Comparison of ENCODE assay signal across 19 cellular contexts in genomic region chr18:2723207-2723606, GRCh38.
DNase-seq lines count a peak whose midpoint lies in the region; ATAC-seq and TF ChIP-seq lines count a peak whose summit lies in the region.
"Had no signal": no experiment of that assay in that cellular context is flagged by ENCODE, and none has a peak within 500 bp of the region (broad histone marks: within the 10 kb centered on the region; RNA-seq: fewer than 3 reads in every experiment).

No MANE protein-coding gene starts in this region.

- DNase-seq in stimulated activated naive CD8-positive, alpha-beta T cell treated with anti-CD3 and anti-CD28 coated beads, Interleukin-15, Interleukin-2, amounts not matched to agents 100 U/mL and 50 U/mL, for 24 hours: no peak
- DNase-seq in activated CD8-positive, alpha-beta T cell treated with anti-CD3 and anti-CD28 coated beads, Interleukin-2, amount 10 ng/mL, durations not matched to agents 7 days and 5 days: no peak
- no peak for DNase-seq in mesothelial cell of epicardium (ENCODE audit: low spot score in 2 of 2, unreplicated experiment in 2 of 2)
- no peak for DNase-seq in GM19238 (ENCODE audit: insufficient read length, low spot score)
- DNase-seq: dermis blood vessel endothelial cell; DMS53; head of caudate nucleus; Kasumi-1; NCI-H1436; NCI-H345; pancreas; stimulated activated naive CD4-positive, alpha-beta T cell treated with Interleukin-2 at 50 U/mL for 16 hours; T-helper 2 cell; uterus had no signal

- H3K9me3 Mint-ChIP-seq in stimulated activated naive CD8-positive, alpha-beta T cell treated with anti-CD3 and anti-CD28 coated beads, Interleukin-15, Interleukin-2, amounts not matched to agents 100 ng/mL and 50 ng/mL, for 24 hours: no peaks in the 10 kb centered on the region
- H3K9me3 Mint-ChIP-seq in activated CD8-positive, alpha-beta T cell treated with anti-CD3 and anti-CD28 coated beads, Interleukin-2, amount 10 ng/mL, durations not matched to agents 7 days and 5 days (ENCODE audit: insufficient read depth): no peaks in the 10 kb centered on the region
- H3K9me3 Mint-ChIP-seq in mesothelial cell of epicardium: no peaks in the 10 kb centered on the region
- H3K9me3 Mint-ChIP-seq: brain had no signal

- CTCF ChIA-PET in activated CD8-positive, alpha-beta T cell treated with anti-CD3 and anti-CD28 coated beads, Interleukin-2, amount 10 ng/mL, durations not matched to agents 7 days and 5 days (lab: Charles Lee): interaction anchor here (1.3 kb wide), 1 partner anchor 49 kb away, joined by 3 read pairs; no protein-coding TSS in a partner anchor

- no peak overlapping the region for H3K4me3 Mint-ChIP-seq in stimulated activated naive CD8-positive, alpha-beta T cell treated with anti-CD3 and anti-CD28 coated beads, Interleukin-15, Interleukin-2, amounts not matched to agents 100 ng/mL and 50 ng/mL, for 24 hours
- no peak overlapping the region for H3K4me3 Mint-ChIP-seq in activated CD8-positive, alpha-beta T cell treated with anti-CD3 and anti-CD28 coated beads, Interleukin-2, amount 10 ng/mL, durations not matched to agents 7 days and 5 days
- no peak overlapping the region for H3K4me3 Mint-ChIP-seq in mesothelial cell of epicardium
- H3K4me3 Mint-ChIP-seq: brain had no signal

- no peak for TF ChIP-seq CTCF in mesothelial cell of epicardium (IDR thresholded peaks at IDR 0.05; ENCODE audit: unreplicated experiment)

- H3K36me3 Mint-ChIP-seq in stimulated activated naive CD8-positive, alpha-beta T cell treated with anti-CD3 and anti-CD28 coated beads, Interleukin-15, Interleukin-2, amounts not matched to agents 100 ng/mL and 50 ng/mL, for 24 hours (ENCODE audit: low read depth): peaks cover 77% of the 10 kb centered on the region
- H3K36me3 Mint-ChIP-seq in activated CD8-positive, alpha-beta T cell treated with anti-CD3 and anti-CD28 coated beads, Interleukin-2, amount 10 ng/mL, durations not matched to agents 7 days and 5 days (ENCODE audit: low read depth): peaks cover 69% of the 10 kb centered on the region
- peaks cover 41% of the 10 kb centered on the region for H3K36me3 Mint-ChIP-seq in mesothelial cell of epicardium

- ATAC-seq in stimulated activated naive CD8-positive, alpha-beta T cell treated with anti-CD3 and anti-CD28 coated beads, Interleukin-15, Interleukin-2, amounts not matched to agents 100 U/mL and 50 U/mL, for 24 hours: no peak
- no peak for ATAC-seq in activated CD8-positive, alpha-beta T cell treated with anti-CD3 and anti-CD28 coated beads, Interleukin-2, amount 10 ng/mL, durations not matched to agents 7 days and 5 days
- ATAC-seq in GM18861 (IDR thresholded peaks at IDR 0.05; ENCODE audit: unreplicated experiment): no peak
- no peak for ATAC-seq in GM19023 (IDR thresholded peaks at IDR 0.05; ENCODE audit: unreplicated experiment)
- no peak for ATAC-seq in HG03354 (IDR thresholded peaks at IDR 0.05; ENCODE audit: poor library complexity, severe bottlenecking, unreplicated experiment)
- ATAC-seq: pancreas had no signal

- peak overlapping the region; percentile 53 for H3K27ac Mint-ChIP-seq in stimulated activated naive CD8-positive, alpha-beta T cell treated with anti-CD3 and anti-CD28 coated beads, Interleukin-15, Interleukin-2, amounts not matched to agents 100 ng/mL and 50 ng/mL, for 24 hours
- H3K27ac Mint-ChIP-seq in activated CD8-positive, alpha-beta T cell treated with anti-CD3 and anti-CD28 coated beads, Interleukin-2, amount 10 ng/mL, durations not matched to agents 7 days and 5 days: peak overlapping the region; percentile 12
- H3K27ac Mint-ChIP-seq in mesothelial cell of epicardium: peak overlapping the region; percentile 28

- POLR2A ChIA-PET in activated CD8-positive, alpha-beta T cell treated with anti-CD3 and anti-CD28 coated beads, Interleukin-2, amount 10 ng/mL, durations not matched to agents 7 days and 5 days (lab: Charles Lee): interaction anchor here (1.2 kb wide), 1 partner anchor 86 kb away, joined by 3 read pairs; no protein-coding TSS in a partner anchor

- H3K4me1 Mint-ChIP-seq in stimulated activated naive CD8-positive, alpha-beta T cell treated with anti-CD3 and anti-CD28 coated beads, Interleukin-15, Interleukin-2, amounts not matched to agents 100 ng/mL and 50 ng/mL, for 24 hours (ENCODE audit: low read depth): peaks cover 16% of the 10 kb centered on the region
- peaks cover 10% of the 10 kb centered on the region for H3K4me1 Mint-ChIP-seq in activated CD8-positive, alpha-beta T cell treated with anti-CD3 and anti-CD28 coated beads, Interleukin-2, amount 10 ng/mL, durations not matched to agents 7 days and 5 days (ENCODE audit: low read depth)
- H3K4me1 Mint-ChIP-seq in mesothelial cell of epicardium: peaks cover 3% of the 10 kb centered on the region
- H3K4me1 Mint-ChIP-seq: brain had no signal

- no peaks in the 10 kb centered on the region for H3K27me3 Mint-ChIP-seq in stimulated activated naive CD8-positive, alpha-beta T cell treated with anti-CD3 and anti-CD28 coated beads, Interleukin-15, Interleukin-2, amounts not matched to agents 100 ng/mL and 50 ng/mL, for 24 hours
- H3K27me3 Mint-ChIP-seq in activated CD8-positive, alpha-beta T cell treated with anti-CD3 and anti-CD28 coated beads, Interleukin-2, amount 10 ng/mL, durations not matched to agents 7 days and 5 days (ENCODE audit: low read depth): no peaks in the 10 kb centered on the region
- no peaks in the 10 kb centered on the region for H3K27me3 Mint-ChIP-seq in mesothelial cell of epicardium (ENCODE audit: low read depth)
- H3K27me3 Mint-ChIP-seq: brain had no signal
